Comparison of ENCODE assay signal across 22 cellular contexts in the genomic region with DNA sequence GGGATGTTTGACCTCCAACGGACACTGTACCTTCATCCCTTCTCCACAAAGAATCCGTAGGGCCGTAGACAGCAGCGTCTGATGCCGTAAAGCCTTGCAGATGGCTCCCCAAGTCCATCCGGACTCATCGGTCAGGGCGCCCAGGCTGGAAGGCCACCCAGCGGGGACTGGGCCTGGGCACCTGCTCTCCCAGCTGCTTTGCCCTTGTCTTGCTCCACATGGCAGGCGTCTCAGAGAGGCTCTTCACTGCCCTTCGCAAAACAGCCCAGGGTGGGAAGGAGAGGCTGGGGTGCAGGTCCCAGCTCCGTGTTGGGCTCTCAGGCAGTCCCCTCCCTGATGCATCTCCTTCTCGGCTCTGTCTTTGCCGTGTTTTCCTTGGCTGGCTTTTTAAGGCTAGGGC.
"Had no signal": no experiment of that assay in that cellular context is flagged by ENCODE, and none has a peak within 500 bp of the region (broad histone marks: within the 10 kb centered on the region; RNA-seq: fewer than 3 reads in every experiment).

No MANE protein-coding gene starts in this region.

- ATAC-seq: Right ventricle myocardium inferior had no signal

- H3K9me3 ChIP-seq: MG63, Peyer's patch, SJSA1 had no signal

- H3K4me3 ChIP-seq: MG63, Peyer's patch, SJSA1, SK-N-MC had no signal

- H3K4me1 ChIP-seq: Peyer's patch, SJSA1 had no signal

- H3K27ac ChIP-seq: HL-60, Peyer's patch, SJSA1, SK-N-MC had no signal

- DNase-seq: IMR-90, KG1, MG63, NCI-H1092, NCI-H1105 treated with DMSO at 0.1 percent for 48 hours, NCI-H1417 treated with DMSO at 0.1 percent for 48 hours, NCI-H146, NCI-H1694 treated with DMSO at 0.1 percent for 48 hours, NCI-H1930, NCI-H2081, NCI-H2107, NCI-H226, NCI-H446, NCI-H510A, NCI-H524 treated with DMSO at 0.1 percent for 48 hours, NCI-H774, PC-3, Peyer's patch had no signal

- H3K27me3 ChIP-seq: Peyer's patch had no signal

- H3K36me3 ChIP-seq: MG63, Peyer's patch, SJSA1 had no signal
